8 cellular contexts compared by ENCODE assay signal in the genomic region with DNA sequence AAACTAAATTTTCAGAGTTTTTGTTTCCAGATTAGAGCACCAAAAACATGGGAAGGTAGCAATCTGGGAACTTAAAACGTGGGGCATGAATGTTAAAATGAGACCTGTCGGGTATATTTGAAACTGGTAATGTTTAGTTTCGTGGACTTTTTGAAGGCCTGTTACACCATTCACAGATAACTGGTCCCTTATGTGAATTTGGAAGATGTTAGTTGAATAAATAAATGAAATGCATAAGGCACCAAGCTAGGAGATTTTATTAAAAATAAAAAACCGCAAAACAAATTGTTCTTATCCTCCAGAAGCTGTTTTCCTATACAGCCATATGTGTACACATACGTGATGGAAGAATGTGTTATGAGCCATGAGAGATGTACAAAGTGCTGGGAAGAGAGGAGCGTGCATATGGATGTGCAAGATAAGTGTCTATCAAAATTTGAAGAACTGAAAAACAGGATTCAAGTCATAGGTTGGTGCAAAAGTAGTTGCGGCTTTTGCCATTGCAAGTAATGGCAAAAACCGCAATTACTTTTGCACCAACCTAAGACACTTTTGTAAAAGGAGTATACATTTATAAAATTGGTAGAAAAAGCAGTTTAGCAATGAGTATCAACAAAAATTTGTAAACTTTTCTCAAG. TPM values are rescaled to one million over a fixed set of nuclear protein-coding genes. Genes with fewer than 3 reads are reported as not detected.
DNase-seq lines count a peak whose midpoint lies in the region; ATAC-seq and TF ChIP-seq lines count a peak whose summit lies in the region.

No MANE protein-coding gene starts in this region.

- TF ChIP-seq CTCF in BE2C (IDR thresholded peaks at IDR 0.05; ENCODE audit: low read depth, low read length): no peak
- TF ChIP-seq CTCF in IMR-90 (conservative IDR thresholded peaks at IDR 0.05; ENCODE audit: low read depth, low read length): no peak
- no peak for TF ChIP-seq CTCF in suprapubic skin (IDR thresholded peaks at IDR 0.05)

- H3K56ac ChIP-seq in IMR-90 (ENCODE audit: extremely low read depth, insufficient read depth, low read length): peak overlapping the region; percentile 45; the same call in 1 of the 2 replicates

- H3K9me3 Mint-ChIP-seq in activated T-helper 17 cell treated with anti-CD3 and anti-CD28 coated beads, Interleukin-2, amount 50 U/mL, for 72 hours: no peaks in the 10 kb centered on the region
- H3K9me3 Mint-ChIP-seq in immature natural killer cell: no peaks in the 10 kb centered on the region

- H2BK120ac ChIP-seq in IMR-90 (ENCODE audit: low read depth, low read length): no peak overlapping the region

- dilution Hi-C loops in IMR-90 (cut with HindIII; ENCODE audit: low sequenced_read_pairs, unreplicated experiment): no loop called here

- peak overlapping the region; percentile 52; the same call in 1 of the 2 replicates for H3K9ac ChIP-seq in IMR-90 (ENCODE audit: low read depth, low read length)

- no peak for TF ChIP-seq RAD21 in IMR-90 (IDR thresholded peaks at IDR 0.05; ENCODE audit: low read length)

- in situ Hi-C loops in IMR-90 (cut with MboI; ENCODE audit: low sequenced_read_pairs): no loop called here
- in situ Hi-C loops in ACHN (cut with HindIII; ENCODE audit: low pct_ligation_motif_present, low pct_unique_long_range_greater_than_20kb, low sequenced_read_pairs): no loop called here

- CTCF ChIA-PET in IMR-90 (lab: Yijun Ruan, JAX): no interaction called here

- H3K4me2 ChIP-seq in IMR-90 (ENCODE audit: low read depth, low read length): peak overlapping the region; percentile 84

- peaks cover 3% of the 10 kb centered on the region for H4K20me1 ChIP-seq in IMR-90 (ENCODE audit: insufficient read depth, low read length)

- TF ChIP-seq POLR2A in IMR-90 (IDR thresholded peaks at IDR 0.05; ENCODE audit: low read depth, low read length) (no peak), suprapubic skin (IDR thresholded peaks at IDR 0.05) (no peak)

- no peak overlapping the region for H2BK5ac ChIP-seq in IMR-90 (ENCODE audit: low read depth, low read length, poor library complexity, severe bottlenecking)

- no CpG with 5 or more reads among the region's 8 CpGs for WGBS in IMR-90 (ENCODE audit: extremely low coverage in 2 of 2, insufficient read length in 1 of 2), 2 experiments
- WGBS in suprapubic skin: 21% methylated on average over 8 of the region's 8 CpGs

- no peak overlapping the region for H3K18ac ChIP-seq in IMR-90 (ENCODE audit: low read depth, low read length)

- no peaks in the 10 kb centered on the region for H3K36me3 Mint-ChIP-seq in activated T-helper 17 cell treated with anti-CD3 and anti-CD28 coated beads, Interleukin-2, amount 50 U/mL, for 72 hours (ENCODE audit: low read depth)
- no peaks in the 10 kb centered on the region for H3K36me3 Mint-ChIP-seq in immature natural killer cell

- BruUV-seq in IMR-90 (replicated peaks; lab: Mats Ljungman, UMichigan): no TSS peak

- H3K27ac ChIP-seq in IMR-90 (ENCODE audit: insufficient read depth, low read length) (no peak overlapping the region), suprapubic skin (peak overlapping the region; percentile 98)

- H4K5ac ChIP-seq in IMR-90 (ENCODE audit: low read depth, low read length): no peak overlapping the region

- H4K8ac ChIP-seq in IMR-90 (ENCODE audit: low read depth in 2 of 2, low read length in 2 of 2): peak overlapping the region; percentile 27 to 59

- TF ChIP-seq EP300 in suprapubic skin (IDR thresholded peaks at IDR 0.05): no peak

- no peaks in the 10 kb centered on the region for H3K27me3 Mint-ChIP-seq in activated T-helper 17 cell treated with anti-CD3 and anti-CD28 coated beads, Interleukin-2, amount 50 U/mL, for 72 hours
- H3K27me3 Mint-ChIP-seq in immature natural killer cell (ENCODE audit: low read depth in 3 of 3): peaks cover 3 to 8% (median 6%) of the 10 kb centered on the region in 3 donors

- H3K4me3 Mint-ChIP-seq in activated T-helper 17 cell treated with anti-CD3 and anti-CD28 coated beads, Interleukin-2, amount 50 U/mL, for 72 hours: peak overlapping the region; percentile 86
- H3K4me3 Mint-ChIP-seq in immature natural killer cell: peak overlapping the region; percentile 81 to 86 (median 84)

- H2AK9ac ChIP-seq in IMR-90 (replicated peaks; ENCODE audit: low read depth, low read length, poor library complexity): no peak overlapping the region

- H2AK5ac ChIP-seq in IMR-90 (ENCODE audit: low read depth, low read length): no peak overlapping the region

- ATAC-seq in IMR-90 (ENCODE audit: low read depth): no peak
- no peak for ATAC-seq in activated T-helper 17 cell treated with anti-CD3 and anti-CD28 coated beads, Interleukin-2, amount 50 U/mL, for 72 hours (replicated peaks)

- no peak overlapping the region for H2BK15ac ChIP-seq in IMR-90 (ENCODE audit: low read depth, low read length)

- H4K91ac ChIP-seq in IMR-90 (ENCODE audit: insufficient read depth, low read depth, low read length): no peak overlapping the region

- H2AFZ ChIP-seq in IMR-90 (replicated peaks; ENCODE audit: low read length, poor library complexity): peak overlapping the region; percentile 91

- H3K4me1 ChIP-seq in BE2C: peaks cover 5% of the 10 kb centered on the region
- H3K4me1 ChIP-seq in IMR-90 (ENCODE audit: control insufficient read depth, insufficient read depth, low read length): no peaks in the 10 kb centered on the region
- H3K4me1 ChIP-seq in suprapubic skin: peaks cover 32% of the 10 kb centered on the region

- H3K79me1 ChIP-seq in IMR-90 (ENCODE audit: low read depth in 1 of 2, low read length in 2 of 2): peaks cover 18 to 32% of the 10 kb centered on the region in 2 experiments

- intact Hi-C loops in IMR-90 (cut with micrococcal nuclease): no loop called here

- H3K27me3 ChIP-seq in BE2C: no peaks in the 10 kb centered on the region
- no peaks in the 10 kb centered on the region for H3K27me3 ChIP-seq in IMR-90 (ENCODE audit: control insufficient read depth, insufficient read depth, low read length)
- no peaks in the 10 kb centered on the region for H3K27me3 ChIP-seq in suprapubic skin

- peak overlapping the region; percentile 48 for H3K14ac ChIP-seq in IMR-90 (replicated peaks; ENCODE audit: low read depth, low read length)

- H3K36me3 ChIP-seq in BE2C (no peaks in the 10 kb centered on the region), IMR-90 (ENCODE audit: control insufficient read depth, insufficient read depth, low read length) (no peaks in the 10 kb centered on the region), suprapubic skin (no peaks in the 10 kb centered on the region)

- peaks cover 20% of the 10 kb centered on the region for H3K4me1 Mint-ChIP-seq in activated T-helper 17 cell treated with anti-CD3 and anti-CD28 coated beads, Interleukin-2, amount 50 U/mL, for 72 hours
- H3K4me1 Mint-ChIP-seq in immature natural killer cell: peaks cover 20 to 23% of the 10 kb centered on the region in 2 donors

- no peak overlapping the region for H2BK20ac ChIP-seq in IMR-90 (ENCODE audit: low read depth, low read length)

- POLR2A ChIA-PET in IMR-90 (lab: Charles Lee; ENCODE audit: unreplicated experiment): no interaction called here

- H3K9me1 ChIP-seq in IMR-90 (ENCODE audit: insufficient read depth, low read length): peaks cover 6% of the 10 kb centered on the region; the same call in 1 of the 2 replicates

- peak overlapping the region; percentile 82 for H3K27ac Mint-ChIP-seq in activated T-helper 17 cell treated with anti-CD3 and anti-CD28 coated beads, Interleukin-2, amount 50 U/mL, for 72 hours
- peak overlapping the region; percentile 67 to 89 (median 82) for H3K27ac Mint-ChIP-seq in immature natural killer cell

- H3K23ac ChIP-seq in IMR-90 (ENCODE audit: low read depth, low read length): no peak overlapping the region; the same call in 1 of the 2 replicates

- H3K9me3 ChIP-seq in BE2C (no peaks in the 10 kb centered on the region), IMR-90 (ENCODE audit: control insufficient read depth, insufficient read depth, low read length) (no peaks in the 10 kb centered on the region), suprapubic skin (no peaks in the 10 kb centered on the region)

- 0 out of 2 replicates have a peak overlapping the region, but pooled peaks have one; percentile 24 for H3K4ac ChIP-seq in IMR-90 (ENCODE audit: low read depth, low read length)

- no peak for DNase-seq in BE2C
- no peak for DNase-seq in IMR-90
- DNase-seq in immature natural killer cell: peak in 2 of 3 donors; percentile 1 to 2
- DNase-seq in suprapubic skin (ENCODE audit: low spot score in 2 of 2): no peak
- DNase-seq in ACHN: no peak
- DNase-seq in COLO668 (lab: John Stamatoyannopoulos, UW; ENCODE audit: unreplicated experiment): no peak
- DNase-seq in activated CD4-positive, alpha-beta T cell treated with anti-CD3 and anti-CD28 coated beads, Interleukin-2, amount 50 U/mL, for 4 hours: no peak

- peak overlapping the region; percentile 80 for H3K4me3 ChIP-seq in BE2C (ENCODE audit: low read depth, low read length)
- H3K4me3 ChIP-seq in IMR-90 (ENCODE audit: insufficient read depth, low read depth, low read length): peak overlapping the region; percentile 86; the same call in 1 of the 2 replicates
- H3K4me3 ChIP-seq in suprapubic skin: peak overlapping the region; percentile 86

TF ChIP-seq in IMR-90, 13 proteins besides CTCF, POLR2A, EP300 and RAD21 (continues in another document):
- TF ChIP-seq CEBPB (IDR thresholded peaks at IDR 0.05; ENCODE audit: low read depth, low read length) (no peak), FOS (IDR thresholded peaks at IDR 0.05; ENCODE audit: low read depth, low read length) (no peak), RCOR1 (IDR thresholded peaks at IDR 0.05; ENCODE audit: insufficient replicate concordance, low read length) (no peak), BHLHE40 (IDR thresholded peaks at IDR 0.05; ENCODE audit: low read depth, low read length) (no peak), CHD1 (IDR thresholded peaks at IDR 0.05; ENCODE audit: low read depth, low read length) (no peak), RFX5 (IDR thresholded peaks at IDR 0.05; ENCODE audit: low read depth, low read length) (no peak)

RNA-seq across cellular contexts. Expression of a gene that starts 0.7 kb away (rescaled TPM):
- 19.0 TPM for polyA plus RNA-seq in BE2C (2012; ENCODE audit: insufficient read depth, insufficient read length, low read depth)
- total RNA-seq in IMR-90 (2012; rRNA removed) (4.1 and 5.6 TPM in 2 replicates), suprapubic skin (10 to 100 TPM; 20.8 to 30.7 (median 27.8) TPM)
- polyA plus RNA-seq in IMR-90 (2012; rRNA removed) (6.0 and 6.5 TPM in 2 replicates), immature natural killer cell (10 to 100 TPM in 1 of 3 donors, 1 to 10 TPM in 2; 7.2 to 13.2 (median 9.7) TPM)
- polyA plus RNA-seq in IMR-90 (2012; cell fraction: cytosol; rRNA removed): 3.9 and 4.3 TPM in 2 replicates
- 2.6 and 2.7 TPM in 2 replicates for polyA plus RNA-seq in IMR-90 (2012; cell fraction: nucleus; rRNA removed; ENCODE audit: low replicate concordance)
- 10 to 100 TPM; 21.1 to 40.8 TPM for total RNA-seq in activated T-helper 17 cell treated with anti-CD3 and anti-CD28 coated beads, Interleukin-2, amount 50 U/mL, for 72 hours

Comparison
In these comparisons a context has a peak if more than half of its experiments do, and no peak if none do; other contexts are left out.
1. DNase-seq: peak in immature natural killer cell (2 of 3); none in BE2C (single experiment), IMR-90 (single experiment), suprapubic skin (0 of 2), ACHN (single experiment), COLO668 (single experiment) and activated CD4-positive, alpha-beta T cell treated with anti-CD3 and anti-CD28 coated beads, Interleukin-2, amount 50 U/mL, for 4 hours (0 of 2).
2. Peak in every context shown above with its lines, with median percentiles within 50 percentile points of each other: H3K4me3 ChIP-seq.